ENCODE assay signal across 20 cellular contexts in the genomic region with DNA sequence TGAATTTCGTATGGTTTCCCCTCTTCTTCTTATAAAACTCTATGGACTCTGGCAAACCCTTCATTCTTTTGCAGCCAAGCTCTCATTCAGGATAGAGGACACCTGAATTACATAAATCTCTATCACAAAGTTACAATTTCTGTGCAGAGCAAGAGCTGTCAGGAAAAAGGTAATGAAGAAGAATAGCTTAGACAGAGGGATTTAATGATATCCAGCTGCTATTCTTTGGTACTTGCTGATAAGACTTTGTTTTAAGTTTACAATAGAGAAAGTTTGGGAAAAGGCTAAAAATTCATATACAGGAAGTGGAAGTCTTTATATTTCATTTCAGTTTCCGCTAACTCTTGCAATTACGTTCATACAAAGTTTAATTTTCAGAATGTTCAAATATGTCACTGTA.
"Had no signal": no experiment of that assay in that cellular context is flagged by ENCODE, and none has a peak within 500 bp of the region (broad histone marks: within the 10 kb centered on the region; RNA-seq: fewer than 3 reads in every experiment).

No MANE protein-coding gene starts in this region.

- H3K9me3 ChIP-seq: SJSA1 had no signal

- ATAC-seq: HepG2 had no signal

- DNase-seq: Kasumi-1, KG1, MM.1S, NCI-H1092 treated with DMSO at 0.1 percent for 48 hours, NCI-H1436, NCI-H187, NCI-H2029, NCI-H2081 treated with DMSO at 0.1 percent for 48 hours, NCI-H2171, NCI-H226, NCI-H446, NCI-H510A, NCI-H524 treated with DMSO at 0.1 percent for 48 hours, NCI-H69, NCI-H774, Right ventricle myocardium superior, RPMI8226, SIG-M5 had no signal

- H3K27ac ChIP-seq: SJSA1 had no signal

- H3K36me3 ChIP-seq: SJSA1 had no signal

- H3K4me3 ChIP-seq: SJSA1 had no signal
